8 cellular contexts compared by ENCODE assay signal in the genomic region with DNA sequence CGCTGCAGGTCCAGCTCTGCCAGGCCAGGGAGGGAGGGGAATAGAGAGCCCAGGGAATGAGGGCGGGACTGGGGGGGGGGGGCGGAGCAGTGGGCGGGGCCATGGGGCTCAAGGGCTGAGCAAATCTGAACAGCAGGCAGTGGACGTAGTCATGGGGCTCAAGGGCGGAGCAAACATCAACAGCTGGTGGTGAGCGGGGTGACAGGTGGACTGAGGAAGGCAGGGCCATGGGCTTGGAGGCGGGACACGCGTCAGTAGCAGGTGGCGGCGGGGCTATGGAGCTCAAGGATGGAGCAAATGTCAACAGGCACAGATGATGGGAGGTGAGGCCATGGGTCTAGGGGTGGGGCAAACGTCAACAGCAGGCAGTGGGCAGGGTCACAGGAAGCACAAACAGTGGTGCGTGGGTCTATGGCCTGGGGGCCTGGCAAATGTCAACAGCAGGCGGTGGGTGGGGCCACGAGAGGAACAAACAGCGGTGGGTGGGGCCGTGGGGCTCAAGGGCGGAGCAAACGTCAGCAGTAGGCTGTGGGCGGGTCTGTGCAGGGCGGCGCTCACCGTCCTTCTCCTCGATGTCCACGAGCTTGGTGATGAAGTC. TPM values are rescaled to one million over a fixed set of nuclear protein-coding genes. Genes with fewer than 3 reads are reported as not detected.
DNase-seq lines count a peak whose midpoint lies in the region; ATAC-seq and TF ChIP-seq lines count a peak whose summit lies in the region.
"Not testable (repeated sequence)": the region's sequence is repeated elsewhere in the genome, so short reads cannot be mapped to it uniquely, and the experiment has no call there.

No MANE protein-coding gene starts in this region.

- H3K9ac ChIP-seq in adipocyte (ENCODE audit: low read length); parathyroid adenoma: not testable (repeated sequence)

- not testable (repeated sequence) for H3K27me3 ChIP-seq in adipocyte (replicated peaks; ENCODE audit: control insufficient read depth, insufficient read depth, low read length); cardiac muscle cell; parathyroid adenoma (ENCODE audit: control insufficient read depth, insufficient read depth, low read length)

- not testable (repeated sequence) for H3K36me3 ChIP-seq in adipocyte (ENCODE audit: control insufficient read depth, insufficient read depth, low read length, severe bottlenecking); cardiac muscle cell; parathyroid adenoma (ENCODE audit: control insufficient read depth, insufficient read depth, low read length)

- peak; percentile 60 for ATAC-seq in HG02759 (IDR thresholded peaks at IDR 0.05; ENCODE audit: unreplicated experiment)

- H3K4me1 ChIP-seq in adipocyte (ENCODE audit: control insufficient read depth, insufficient read depth, low read length); cardiac muscle cell (ENCODE audit: low read depth); parathyroid adenoma: not testable (repeated sequence)

- DNase-seq in GM10266 (ENCODE audit: extremely low spot score), result peak; percentile 74
- peak; percentile 96 for DNase-seq in NCI-H146 treated with DMSO at 0.1 percent for 48 hours (lab: John Stamatoyannopoulos, UW; ENCODE audit: unreplicated experiment)
- peak; percentile 77 for DNase-seq in T-helper 22 cell (ENCODE audit: low read depth)
- DNase-seq in adipocyte (ENCODE audit: low read depth), result peak; percentile 45
- peak; percentile 80 to 95 for DNase-seq in cardiac muscle cell (ENCODE audit: low read depth in 1 of 2, low spot score in 1 of 2)

- H3K9me3 ChIP-seq in adipocyte (ENCODE audit: control insufficient read depth, low read length); cardiac muscle cell (ENCODE audit: low read depth); parathyroid adenoma (ENCODE audit: control insufficient read depth, low read length): not testable (repeated sequence)

- H3K4me2 ChIP-seq in parathyroid adenoma (ENCODE audit: low read length), result peak overlapping the region; percentile 50

- H3K27ac ChIP-seq in cardiac muscle cell, result not testable (repeated sequence)
- H3K27ac ChIP-seq in parathyroid adenoma (peak overlapping the region; percentile 64), temporal lobe (ENCODE audit: low read depth, low read length) (peak overlapping the region; percentile 88)

- not testable (repeated sequence) for TF ChIP-seq CTCF in GM10266 (IDR thresholded peaks at IDR 0.05; ENCODE audit: control insufficient read depth, insufficient read depth, low read depth, missing control alignments); cardiac muscle cell (IDR thresholded peaks at IDR 0.05; ENCODE audit: low read depth, low read length); parathyroid adenoma (IDR thresholded peaks at IDR 0.05)

- H3K79me2 ChIP-seq in parathyroid adenoma, result not testable (repeated sequence)

- not testable (repeated sequence) for H3K4me3 ChIP-seq in adipocyte (ENCODE audit: low read length); cardiac muscle cell; parathyroid adenoma (ENCODE audit: low read depth, low read length)

- H2AFZ ChIP-seq in parathyroid adenoma, result peak overlapping the region; percentile 61

RNA-seq across cellular contexts. Expression of a gene that starts 5.4 kb away (rescaled TPM):
- total RNA-seq in cardiac muscle cell (130 TPM in 2 replicates), temporal lobe (36.6 TPM)
- polyA plus RNA-seq in cardiac muscle cell, result 69.3 and 129 TPM in 2 replicates

RNA-seq across cellular contexts. Expression of a gene that starts 26.3 kb away (rescaled TPM):
- total RNA-seq in cardiac muscle cell (129 and 148 TPM in 2 replicates), temporal lobe (1.7 TPM)
- 165 and 213 TPM in 2 replicates for polyA plus RNA-seq in cardiac muscle cell

RNA-seq across cellular contexts. Expression of a gene that starts 41.4 kb away (rescaled TPM):
- total RNA-seq in cardiac muscle cell, result not detected in 2 replicates
- polyA plus RNA-seq in cardiac muscle cell, result 1.6 and 1.7 TPM in 2 replicates
- total RNA-seq in temporal lobe, result not detected

RNA-seq across cellular contexts. Expression of a gene that starts 43.3 kb away (rescaled TPM):
- 52.5 and 95.9 TPM in 2 replicates for total RNA-seq in cardiac muscle cell
- polyA plus RNA-seq in cardiac muscle cell, result 25.1 and 26.7 TPM in 2 replicates
- total RNA-seq in temporal lobe, result 5.4 TPM

Comparison
In these comparisons a context has a peak if more than half of its experiments do, and no peak if none do; other contexts are left out.
1. DNase-seq: peak in every context shown above with its lines; median percentile 96 in NCI-H146 treated with DMSO at 0.1 percent for 48 hours; 88 in cardiac muscle cell; 77 in T-helper 22 cell; 74 in GM10266; 45 in adipocyte.
2. RNA of a gene that starts 26.3 kb away (total RNA-seq): 129 to 148 TPM in cardiac muscle cell; 1.7 TPM in temporal lobe (single experiment); every median in the first group is over 10 times any median in the second.